ENCODE assay signal across 7 cellular contexts in genomic region chr13:30371649-30372265, GRCh38. TPM values are rescaled to one million over a fixed set of nuclear protein-coding genes. Genes with fewer than 3 reads are reported as not detected.
DNase-seq lines count a peak whose midpoint lies in the region; ATAC-seq and TF ChIP-seq lines count a peak whose summit lies in the region.

No MANE protein-coding gene starts in this region.

- H3K36me3 ChIP-seq in gastrocnemius medialis = no peaks in the 10 kb centered on the region

- no peaks in the 10 kb centered on the region for H3K4me1 ChIP-seq in gastrocnemius medialis

- H3K27me3 ChIP-seq in gastrocnemius medialis = no peaks in the 10 kb centered on the region

- no peak for TF ChIP-seq CTCF in fibroblast of mammary gland (conservative IDR thresholded peaks at IDR 0.05; ENCODE audit: control insufficient read depth, insufficient read depth, low read depth, low read length)
- no peak for TF ChIP-seq CTCF in gastrocnemius medialis (IDR thresholded peaks at IDR 0.05 in 4 of 5, conservative IDR thresholded peaks at IDR 0.05 in 1 of 5)

- intact Hi-C loops in gastrocnemius medialis (cut with DNase I; ENCODE audit: low total_unique reads) = no loop called here

- ATAC-seq in GM18520 (IDR thresholded peaks at IDR 0.05; ENCODE audit: unreplicated experiment) (peak; percentile 63), HG02759 (IDR thresholded peaks at IDR 0.05; ENCODE audit: unreplicated experiment) (peak; percentile 75), gastrocnemius medialis (no peak)

- no peak for TF ChIP-seq POLR2A in gastrocnemius medialis (IDR thresholded peaks at IDR 0.05)

- no peak overlapping the region for H3K27ac ChIP-seq in gastrocnemius medialis

- no peak overlapping the region for H3K4me3 ChIP-seq in fibroblast of mammary gland (ENCODE audit: control insufficient read depth, low read depth, low read length)
- H3K4me3 ChIP-seq in gastrocnemius medialis = no peak overlapping the region

- no peaks in the 10 kb centered on the region for H3K9me3 ChIP-seq in gastrocnemius medialis

- in situ Hi-C loops in gastrocnemius medialis (cut with MboI; ENCODE audit: low sequenced_read_pairs in 4 of 4) = no loop called here

- DNase-seq in NCI-H1930 (lab: John Stamatoyannopoulos, UW) (peak; percentile 7 to 16), fibroblast of mammary gland (ENCODE audit: low read depth) (peak; percentile 83), gastrocnemius medialis (no peak)
- peak; percentile 48 to 62 for DNase-seq in activated CD4-positive, alpha-beta T cell treated with anti-CD3 and anti-CD28 coated beads, Interleukin-2, amount 50 U/mL, for 48 hours
- peak; percentile 47 for DNase-seq in stimulated activated naive CD4-positive, alpha-beta T cell treated with Interleukin-2 at 50 U/mL for 16 hours (lab: John Stamatoyannopoulos, UW)

RNA-seq across cellular contexts. Expression of gene UBE2L5, which starts 50.5 kb away (rescaled TPM):
- total RNA-seq in gastrocnemius medialis = not detected

Comparison
In these comparisons a context has a peak if more than half of its experiments do, and no peak if none do; other contexts are left out.
1. ATAC-seq: peak in GM18520 (single experiment) and HG02759 (single experiment); none in gastrocnemius medialis (0 of 2).
2. DNase-seq: peak in NCI-H1930 (2 of 2), activated CD4-positive, alpha-beta T cell treated with anti-CD3 and anti-CD28 coated beads, Interleukin-2, amount 50 U/mL, for 48 hours (2 of 2), fibroblast of mammary gland (single experiment) and stimulated activated naive CD4-positive, alpha-beta T cell treated with Interleukin-2 at 50 U/mL for 16 hours (single experiment); none in gastrocnemius medialis (0 of 2).